ENCODE assay signal across 14 cellular contexts in genomic region chr3:96331341-96331740, GRCh38.
A peak's percentile ranks its signal among the peaks of the same experiment; 100 is the strongest.
DNase-seq lines count a peak whose midpoint lies in the region; ATAC-seq and TF ChIP-seq lines count a peak whose summit lies in the region.
"Had no signal": no experiment of that assay in that cellular context is flagged by ENCODE, and none has a peak within 500 bp of the region (broad histone marks: within the 10 kb centered on the region; RNA-seq: fewer than 3 reads in every experiment).

No MANE protein-coding gene starts in this region.

- no peaks in the 10 kb centered on the region for H3K9me3 ChIP-seq in sigmoid colon
- H3K9me3 ChIP-seq: right atrium auricular region had no signal

- no peaks in the 10 kb centered on the region for H3K27me3 Mint-ChIP-seq in immature natural killer cell (ENCODE audit: low read depth in 3 of 3)
- H3K27me3 Mint-ChIP-seq: activated CD4-positive, alpha-beta T cell treated with anti-CD3 and anti-CD28 coated beads, Interleukin-2, amount 10 ng/mL, durations not matched to agents 7 days and 5 days; T-cell had no signal

- no peaks in the 10 kb centered on the region for H3K4me1 Mint-ChIP-seq in immature natural killer cell
- H3K4me1 Mint-ChIP-seq: activated CD4-positive, alpha-beta T cell treated with anti-CD3 and anti-CD28 coated beads, Interleukin-2, amount 10 ng/mL, durations not matched to agents 7 days and 5 days; CD14-positive monocyte; T-cell had no signal

- no peak overlapping the region for H3K4me3 Mint-ChIP-seq in immature natural killer cell
- H3K4me3 Mint-ChIP-seq: activated CD4-positive, alpha-beta T cell treated with anti-CD3 and anti-CD28 coated beads, Interleukin-2, amount 10 ng/mL, durations not matched to agents 7 days and 5 days; CD14-positive monocyte; T-cell had no signal

- peaks cover 4 to 37% (median 13%) of the 10 kb centered on the region in 6 donors for H3K9me3 Mint-ChIP-seq in immature natural killer cell
- H3K9me3 Mint-ChIP-seq: activated CD4-positive, alpha-beta T cell treated with anti-CD3 and anti-CD28 coated beads, Interleukin-2, amount 10 ng/mL, durations not matched to agents 7 days and 5 days had no signal

- DNase-seq in ACHN (peak; percentile 26), HCEC 1CT (peak; percentile 48), NCI-H526 (lab: John Stamatoyannopoulos, UW) (peak; percentile 31 to 34), dermis blood vessel endothelial cell (peak; percentile 39), KG1 (lab: John Stamatoyannopoulos, UW) (no peak), immature natural killer cell (no peak), sigmoid colon (no peak)
- DNase-seq: activated CD4-positive, alpha-beta T cell treated with anti-CD3 and anti-CD28 coated beads, Interleukin-2, amount 10 ng/mL, durations not matched to agents 7 days and 5 days; GOT3; NCI-H82; T-cell had no signal

- H3K27ac Mint-ChIP-seq in immature natural killer cell, result no peak overlapping the region
- H3K27ac Mint-ChIP-seq: activated CD4-positive, alpha-beta T cell treated with anti-CD3 and anti-CD28 coated beads, Interleukin-2, amount 10 ng/mL, durations not matched to agents 7 days and 5 days; CD14-positive monocyte; T-cell had no signal

- in situ Hi-C loops in ACHN (cut with HindIII; ENCODE audit: low pct_ligation_motif_present, low pct_unique_long_range_greater_than_20kb, low sequenced_read_pairs), result no loop called here

- 2 to 32% methylated on average over 1 of the region's 1 CpG for WGBS in sigmoid colon, 2 donors

- no peaks in the 10 kb centered on the region for H3K27me3 ChIP-seq in sigmoid colon
- H3K27me3 ChIP-seq: right atrium auricular region had no signal

- ATAC-seq in GM19467 (IDR thresholded peaks at IDR 0.05; ENCODE audit: unreplicated experiment), result no peak
- ATAC-seq: T-cell had no signal

- H3K36me3 ChIP-seq in sigmoid colon, result no peaks in the 10 kb centered on the region
- H3K36me3 ChIP-seq: right atrium auricular region had no signal

- no peak for TF ChIP-seq POLR2A in sigmoid colon (IDR thresholded peaks at IDR 0.05)

- no peaks in the 10 kb centered on the region for H3K4me1 ChIP-seq in sigmoid colon
- H3K4me1 ChIP-seq: right atrium auricular region had no signal

- no peak for TF ChIP-seq EP300 in sigmoid colon (IDR thresholded peaks at IDR 0.05)

- no peak overlapping the region for H3K4me3 ChIP-seq in sigmoid colon
- H3K4me3 ChIP-seq: right atrium auricular region had no signal

- TF ChIP-seq CTCF in sigmoid colon (IDR thresholded peaks at IDR 0.05), result no peak

- no peak overlapping the region for H3K27ac ChIP-seq in sigmoid colon
- H3K27ac ChIP-seq: right atrium auricular region had no signal

- no peaks in the 10 kb centered on the region for H3K36me3 Mint-ChIP-seq in immature natural killer cell
- H3K36me3 Mint-ChIP-seq: CD14-positive monocyte, T-cell had no signal

- intact Hi-C loops in sigmoid colon (cut with DNase I), result no loop called here

Comparison
In these comparisons a context has a peak if more than half of its experiments do, and no peak if none do; other contexts are left out.
1. DNase-seq: peak in ACHN (single experiment), HCEC 1CT (single experiment), NCI-H526 (2 of 2) and dermis blood vessel endothelial cell (single experiment); none in KG1 (single experiment), immature natural killer cell (0 of 3) and sigmoid colon (single experiment).